ENCODE assay signal across 8 cellular contexts in the genomic region with DNA sequence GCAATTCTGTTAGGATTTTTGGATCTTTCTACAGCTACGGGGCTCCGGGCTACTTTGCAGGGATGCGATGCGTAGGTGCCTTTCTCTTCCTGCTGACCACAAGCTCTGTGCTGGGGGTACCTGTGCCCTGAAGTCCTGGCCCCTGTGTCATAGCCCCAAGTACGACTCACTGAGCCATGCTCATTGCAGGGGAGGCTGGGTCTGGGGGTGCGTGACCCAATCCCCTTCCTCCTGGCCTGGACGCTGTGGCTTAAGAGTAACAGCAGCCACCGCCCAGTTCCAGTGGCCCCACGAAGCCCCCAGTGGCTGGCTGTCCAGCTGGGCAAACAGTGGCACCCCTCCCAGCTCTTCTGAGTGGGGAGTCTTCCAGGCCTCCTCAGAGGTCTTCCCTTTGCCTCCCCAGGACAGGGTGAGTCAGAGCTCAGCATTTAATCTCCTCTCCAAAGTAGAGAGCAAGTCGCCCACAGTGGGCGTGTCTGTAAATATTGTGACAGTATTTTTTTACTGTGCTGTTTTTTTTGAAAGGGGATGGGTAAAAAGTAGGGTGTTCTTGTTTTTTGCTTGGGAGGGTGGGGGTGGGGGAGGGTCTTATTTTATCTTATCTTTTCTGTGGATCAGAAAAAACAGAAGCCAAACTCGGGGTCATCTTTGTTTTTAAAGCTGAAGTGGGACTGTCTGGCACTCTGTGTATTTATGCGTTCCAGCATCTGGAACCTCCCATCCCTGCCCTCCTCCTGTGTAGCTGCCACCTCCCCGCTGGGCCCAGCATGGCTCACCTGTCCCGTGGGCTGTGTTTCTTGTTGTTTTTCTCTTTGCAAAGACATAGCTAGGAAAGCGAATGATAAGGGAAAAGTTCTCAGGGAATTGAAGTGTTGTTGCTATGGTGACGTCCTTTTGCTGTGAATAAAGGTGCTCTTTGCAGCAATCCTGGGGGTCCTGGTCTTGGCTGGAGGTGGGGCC. TPM values are rescaled to one million over a fixed set of nuclear protein-coding genes. Genes with fewer than 3 reads are reported as not detected.
DNase-seq lines count a peak whose midpoint lies in the region; ATAC-seq and TF ChIP-seq lines count a peak whose summit lies in the region.

No MANE protein-coding gene starts in this region.

- peaks cover 45 to 82% (median 73%) of the 10 kb centered on the region in 3 donors for H3K4me1 Mint-ChIP-seq in naive B cell

- DNase-seq in SHP77 (lab: John Stamatoyannopoulos, UW): peak; percentile 28 to 62
- DNase-seq in SHP77 treated with DMSO at 0.1 percent for 48 hours (lab: John Stamatoyannopoulos, UW): no peak
- DNase-seq in RPMI7951 (ENCODE audit: low read depth): peak; percentile 94
- DNase-seq in body of pancreas: peak in 2 of 4 donors; percentile 51 to 72
- DNase-seq in naive B cell: no peak
- no peak for DNase-seq in G401 (ENCODE audit: low spot score)

- in situ Hi-C loops in G401 (cut with HindIII; ENCODE audit: low sequenced_read_pairs): no loop called here

- ATAC-seq in body of pancreas: no peak
- no peak for ATAC-seq in naive B cell (ENCODE audit: low read depth in 2 of 2)
- ATAC-seq in GM21576 (IDR thresholded peaks at IDR 0.05; ENCODE audit: unreplicated experiment): no peak
- ATAC-seq in GM18519 (IDR thresholded peaks at IDR 0.05; ENCODE audit: low FRiP score, unreplicated experiment): no peak

- no peaks in the 10 kb centered on the region for H3K36me3 ChIP-seq in body of pancreas (replicated peaks in 1 of 2; ENCODE audit: insufficient read depth in 1 of 2, low read depth in 2 of 2)

- H3K27me3 Mint-ChIP-seq in naive B cell: no peaks in the 10 kb centered on the region

- intact Hi-C loops in body of pancreas (cut with DNase I): no loop called here

- 46 to 57% methylated on average over 10 to 17 of the region's 17 CpGs for WGBS in body of pancreas, 2 donors

- H3K4me3 ChIP-seq in body of pancreas: no peak overlapping the region

- peak overlapping the region; percentile 89 to 98 (median 93) for H3K27ac ChIP-seq in body of pancreas

- TF ChIP-seq POLR2A in body of pancreas (IDR thresholded peaks at IDR 0.05): no peak

- peak overlapping the region; percentile 5 to 100 (median 98) for H3K27ac Mint-ChIP-seq in naive B cell

- no peaks in the 10 kb centered on the region for H3K9me3 ChIP-seq in body of pancreas

- H3K9me3 Mint-ChIP-seq in naive B cell: no peaks in the 10 kb centered on the region

- H3K27me3 ChIP-seq in body of pancreas: no peaks in the 10 kb centered on the region

- TF ChIP-seq CTCF in body of pancreas (IDR thresholded peaks at IDR 0.05): no peak

- peak overlapping the region; percentile 78 to 95 (median 86) for H3K4me3 Mint-ChIP-seq in naive B cell

- peaks cover 89% of the 10 kb centered on the region for H3K4me1 ChIP-seq in body of pancreas

- H3K36me3 Mint-ChIP-seq in naive B cell: peaks cover 0 to 4% of the 10 kb centered on the region in 2 donors

RNA-seq across cellular contexts. Expression of a gene that starts 8.2 kb away (rescaled TPM):
- total RNA-seq in RPMI7951 (2014; rRNA removed; shearing (Covaris generic)): 19.1 and 28.5 TPM in 2 replicates
- 100 to 1,000 TPM in 1 of 2 donors, 10 to 100 TPM in 1; 47.8 to 142 TPM for total RNA-seq in body of pancreas
- 1 to 10 TPM in 5 of 6 donors, under 1 TPM in 1; 0.59 to 4.0 (median 2.2) TPM for polyA plus RNA-seq in naive B cell (ENCODE audit: low read depth in 6 of 6)
- total RNA-seq in G401 (2014; rRNA removed; shearing (Covaris generic)): 3.4 and 5.6 TPM in 2 replicates

RNA-seq across cellular contexts. Expression of a gene that starts 27.5 kb away (rescaled TPM):
- 22.6 and 28.8 TPM in 2 replicates for total RNA-seq in RPMI7951 (2014; rRNA removed; shearing (Covaris generic))
- 10 to 100 TPM; 36.6 to 46.8 TPM for total RNA-seq in body of pancreas
- polyA plus RNA-seq in naive B cell (ENCODE audit: low read depth in 6 of 6): 10 to 100 TPM; 17.7 to 29.3 (median 20.6) TPM
- 87.3 and 104 TPM in 2 replicates for total RNA-seq in G401 (2014; rRNA removed; shearing (Covaris generic))

RNA-seq across cellular contexts. Expression of a gene that starts 31.0 kb away (rescaled TPM):
- 10.1 and 14.8 TPM in 2 replicates for total RNA-seq in RPMI7951 (2014; rRNA removed; shearing (Covaris generic))
- total RNA-seq in body of pancreas: 10 to 100 TPM in 1 of 2 donors, 1 to 10 TPM in 1; 7.8 to 73.2 TPM
- 1 to 10 TPM in 4 of 6 donors, under 1 TPM in 1, not detected in 1; 0.36 to 1.7 (median 1.3) TPM for polyA plus RNA-seq in naive B cell (ENCODE audit: low read depth in 6 of 6)
- 21.6 and 32.9 TPM in 2 replicates for total RNA-seq in G401 (2014; rRNA removed; shearing (Covaris generic))

RNA-seq across cellular contexts. Expression of a gene that starts 51.6 kb away (rescaled TPM):
- not detected in 2 replicates for total RNA-seq in RPMI7951 (2014; rRNA removed; shearing (Covaris generic))
- total RNA-seq in body of pancreas: not detected
- polyA plus RNA-seq in naive B cell (ENCODE audit: low read depth in 6 of 6): not detected
- total RNA-seq in G401 (2014; rRNA removed; shearing (Covaris generic)): not detected in 2 replicates

Comparison
In these comparisons a context has a peak if more than half of its experiments do, and no peak if none do; other contexts are left out.
1. DNase-seq: peak in SHP77 (2 of 2) and RPMI7951 (single experiment); none in SHP77 treated with DMSO at 0.1 percent for 48 hours (single experiment), naive B cell (single experiment) and G401 (single experiment).